8 cellular contexts compared by ENCODE assay signal in the genomic region with DNA sequence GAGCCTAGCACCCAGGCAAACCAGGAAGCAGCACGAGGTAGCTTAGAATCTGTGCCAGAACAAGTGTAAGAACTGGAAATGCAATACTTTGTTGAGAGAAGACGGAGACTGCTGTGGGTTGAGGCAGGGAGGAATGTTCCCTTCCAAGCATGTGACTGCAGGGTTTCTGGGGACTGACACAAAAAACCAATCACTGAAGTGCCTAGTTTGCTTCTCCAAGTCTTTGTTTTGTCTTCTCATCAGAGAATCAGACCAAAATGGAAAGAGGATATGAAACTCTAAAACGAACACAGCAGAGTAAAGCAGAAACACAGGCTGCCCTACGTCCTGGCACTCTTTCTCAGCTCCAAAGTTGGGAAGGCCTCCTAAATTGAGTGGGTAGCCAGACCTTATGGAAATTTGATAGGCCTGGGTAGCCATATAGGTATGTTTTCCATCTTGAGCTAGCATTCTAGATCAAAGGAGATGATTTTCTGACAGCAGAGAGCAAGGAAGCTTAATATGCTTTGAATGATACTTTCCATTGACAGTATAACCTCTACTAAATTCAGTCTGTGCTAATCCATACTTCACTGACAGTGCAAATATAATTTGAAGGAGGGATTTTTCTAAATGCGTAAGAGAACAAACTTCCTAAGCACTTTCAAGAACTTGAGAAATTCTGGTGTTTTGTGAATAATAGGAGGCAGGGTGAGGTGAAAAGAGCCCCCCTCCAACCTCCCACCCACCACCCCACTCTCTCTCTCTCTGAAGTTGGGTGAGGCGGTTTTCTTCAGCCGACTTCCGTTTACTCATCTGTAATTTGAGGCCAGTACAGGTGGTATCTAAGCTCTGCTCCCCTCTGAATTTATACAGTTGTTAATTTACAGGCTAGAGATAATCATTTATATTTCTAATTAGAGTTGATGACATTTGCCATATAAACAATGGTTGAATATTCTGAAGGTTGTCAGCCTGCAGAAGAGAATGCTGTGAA. TPM values are rescaled to one million over a fixed set of nuclear protein-coding genes. Genes with fewer than 3 reads are reported as not detected.
A peak's percentile ranks its signal among the peaks of the same experiment; 100 is the strongest.
DNase-seq lines count a peak whose midpoint lies in the region; ATAC-seq and TF ChIP-seq lines count a peak whose summit lies in the region.

No MANE protein-coding gene starts in this region.

- H3K14ac ChIP-seq in H9 (ENCODE audit: insufficient read depth, low read length), result no peak overlapping the region

- H2AK5ac ChIP-seq in H9 (ENCODE audit: insufficient read length, low read length), result no peak overlapping the region

- H3K9me3 ChIP-seq in neural progenitor cell (ENCODE audit: low read depth) (no peaks in the 10 kb centered on the region), H9 (ENCODE audit: control insufficient read depth, low read depth, low read length) (no peaks in the 10 kb centered on the region)

- CTCF ChIA-PET in activated B cell treated with CpG ODN at 0.5 μM for 24 hours (lab: Charles Lee), result interaction anchor here (0.7 to 6.4 kb wide), 5 partner anchors 10 to 126 kb away, joined by 3 to 34 read pairs (median 14); no protein-coding TSS in a partner anchor

- H2AFZ ChIP-seq in neural progenitor cell (replicated peaks) (no peak overlapping the region), H9 (ENCODE audit: low read length) (no peak overlapping the region)

- H3K36me3 ChIP-seq in neural progenitor cell, result no peaks in the 10 kb centered on the region

- H3K4me3 Mint-ChIP-seq in activated B cell treated with CpG ODN at 0.5 μM for 24 hours (peak overlapping the region; percentile 76), neural progenitor cell (no peak overlapping the region), H9 (no peak overlapping the region)

- no peak overlapping the region for H3K27ac ChIP-seq in neural progenitor cell
- no peak overlapping the region for H3K27ac ChIP-seq in H9 (ENCODE audit: insufficient read length, low read depth, low read length)

- no peak overlapping the region for H4K8ac ChIP-seq in H9 (replicated peaks; ENCODE audit: insufficient read length, low read depth, low read length)

- H3T11ph ChIP-seq in H9 (ENCODE audit: low read length), result no peak overlapping the region

- WGBS in H9 (ENCODE audit: extremely low coverage, insufficient read length, low lambda C conversion rate), result no CpG with 5 or more reads among the region's 8 CpGs

- H3K4ac ChIP-seq in H9 (ENCODE audit: low read depth, low read length), result no peak overlapping the region

- H3K79me1 ChIP-seq in H9 (ENCODE audit: insufficient read depth, low read depth, low read length, poor library complexity, severe bottlenecking), result no peaks in the 10 kb centered on the region

- H2BK120ac ChIP-seq in H9 (ENCODE audit: low read depth, low read length, poor library complexity, severe bottlenecking), result no peak overlapping the region

- POLR2A ChIA-PET in activated B cell treated with CpG ODN at 0.5 μM for 24 hours (lab: Charles Lee), result interaction anchor here (0.6 to 2.6 kb wide), 9 partner anchors 11 to 85 kb away, joined by 3 to 12 read pairs (median 5); no protein-coding TSS in a partner anchor

- H3K9me3 Mint-ChIP-seq in activated B cell treated with CpG ODN at 0.5 μM for 24 hours, result no peaks in the 10 kb centered on the region
- H3K9me3 Mint-ChIP-seq in neural progenitor cell, result no peaks in the 10 kb centered on the region
- no peaks in the 10 kb centered on the region for H3K9me3 Mint-ChIP-seq in H9

- H2BK5ac ChIP-seq in H9 (ENCODE audit: insufficient read length, low read length), result no peak overlapping the region

- H4K5ac ChIP-seq in H9 (ENCODE audit: insufficient read length, low read depth, low read length), result no peak overlapping the region

- no peak overlapping the region for H3K56ac ChIP-seq in H9 (ENCODE audit: insufficient read length, low read depth, low read length)

- no peaks in the 10 kb centered on the region for H3K23me2 ChIP-seq in H9 (ENCODE audit: insufficient read length, low read depth, low read length, poor library complexity, severe bottlenecking)

- H3K79me2 ChIP-seq in neural progenitor cell (ENCODE audit: low read depth) (no peaks in the 10 kb centered on the region), H9 (ENCODE audit: insufficient read depth, low read length) (no peaks in the 10 kb centered on the region)

- peaks cover 4% of the 10 kb centered on the region for H3K4me1 ChIP-seq in neural progenitor cell
- H3K4me1 ChIP-seq in H9 (ENCODE audit: insufficient read depth, low read length), result no peaks in the 10 kb centered on the region

- H3K27me3 ChIP-seq in neural progenitor cell (peaks cover 26% of the 10 kb centered on the region), H9 (ENCODE audit: insufficient read depth, low read length) (peaks cover 2% of the 10 kb centered on the region; the same call in 1 of the 2 replicates)

- TF ChIP-seq CTCF in activated B cell treated with CpG ODN at 0.5 μM for 24 hours (IDR thresholded peaks at IDR 0.05) (no peak), neural progenitor cell (IDR thresholded peaks at IDR 0.05) (no peak), H9 (conservative IDR thresholded peaks at IDR 0.05) (no peak)

- H3K4me2 ChIP-seq in neural progenitor cell, result no peak overlapping the region
- no peak overlapping the region for H3K4me2 ChIP-seq in H9 (ENCODE audit: insufficient read depth, insufficient read length, low read length)

- no peak overlapping the region for H3K4me3 ChIP-seq in neural progenitor cell

- no peak overlapping the region for H4K91ac ChIP-seq in H9 (ENCODE audit: insufficient read length, low read depth, low read length)

- H3K9ac ChIP-seq in neural progenitor cell (no peak overlapping the region), H9 (ENCODE audit: extremely low read depth, insufficient read length, low read length) (no peak overlapping the region)

- H2BK15ac ChIP-seq in H9 (ENCODE audit: low read depth, low read length), result no peak overlapping the region

- ATAC-seq in GM19324 (IDR thresholded peaks at IDR 0.05; ENCODE audit: low FRiP score, unreplicated experiment) (peak; percentile 70), HG03066 (IDR thresholded peaks at IDR 0.05; ENCODE audit: low read depth, unreplicated experiment) (peak; percentile 88), activated B cell treated with CpG ODN at 0.5 μM for 24 hours (ENCODE audit: low read depth) (peak; percentile 70), sciatic nerve (peak; percentile 68)

- H2BK20ac ChIP-seq in H9 (ENCODE audit: low read depth, low read length, poor library complexity, severe bottlenecking), result no peak overlapping the region

- no peaks in the 10 kb centered on the region for H4K20me1 ChIP-seq in neural progenitor cell (ENCODE audit: low read depth)
- no peaks in the 10 kb centered on the region for H4K20me1 ChIP-seq in H9 (ENCODE audit: control insufficient read depth, insufficient read depth, insufficient read length)

- H3K27ac Mint-ChIP-seq in activated B cell treated with CpG ODN at 0.5 μM for 24 hours (peak overlapping the region; percentile 98), neural progenitor cell (no peak overlapping the region), H9 (no peak overlapping the region)

- intact Hi-C loops in activated B cell treated with CpG ODN at 0.5 μM for 24 hours (cut with micrococcal nuclease) (loop anchor here (1.0 to 10.0 kb wide), 4 partner anchors 17 to 513 kb away; a partner anchor contains a TSS), sciatic nerve (cut with DNase I) (no loop called here)

- H3K18ac ChIP-seq in H9 (ENCODE audit: insufficient read length, low read depth, low read length), result no peak overlapping the region

- no peaks in the 10 kb centered on the region for H3F3A ChIP-seq in neural progenitor cell (ENCODE audit: low read depth)

- H3K36me3 Mint-ChIP-seq in activated B cell treated with CpG ODN at 0.5 μM for 24 hours (ENCODE audit: low read depth) (no peaks in the 10 kb centered on the region), neural progenitor cell (no peaks in the 10 kb centered on the region), H9 (ENCODE audit: insufficient read depth in 1 of 3, low read depth in 3 of 3) (no peaks in the 10 kb centered on the region)

- H2BK12ac ChIP-seq in H9 (ENCODE audit: insufficient read length, low read depth, low read length), result no peak overlapping the region

- no peaks in the 10 kb centered on the region for H3K27me3 Mint-ChIP-seq in activated B cell treated with CpG ODN at 0.5 μM for 24 hours
- H3K27me3 Mint-ChIP-seq in neural progenitor cell (ENCODE audit: insufficient read depth, low read depth), result peaks cover 15% of the 10 kb centered on the region
- peaks cover 24% of the 10 kb centered on the region for H3K27me3 Mint-ChIP-seq in H9 (ENCODE audit: low read depth)

- DNase-seq in activated B cell treated with CpG ODN at 0.5 μM for 24 hours (no peak), sciatic nerve (ENCODE audit: low spot score) (no peak), NCI-H226 (no peak), neural progenitor cell (ENCODE audit: low spot score) (no peak), H9 (no peak)
- no peak for DNase-seq in activated CD8-positive, alpha-beta memory T cell treated with anti-CD3 and anti-CD28 coated beads, Interleukin-2, amount 50 U/mL, for 48 hours

- H3K4me1 Mint-ChIP-seq in activated B cell treated with CpG ODN at 0.5 μM for 24 hours (peaks cover 97% of the 10 kb centered on the region), neural progenitor cell (peaks cover 5% of the 10 kb centered on the region), H9 (peaks cover 16 to 23% of the 10 kb centered on the region in 2 experiments)

- H3K23ac ChIP-seq in H9 (ENCODE audit: insufficient read length, low read depth, low read length), result no peak overlapping the region

RNA-seq across cellular contexts. Expression of a gene that starts 5.5 kb away (rescaled TPM):
- 3.2 TPM in 2 replicates for total RNA-seq in activated B cell treated with CpG ODN at 0.5 μM for 24 hours
- 6.7 TPM for total RNA-seq in sciatic nerve
- 0.32 and 0.40 TPM in 2 replicates for total RNA-seq in neural progenitor cell (ENCODE audit: low replicate concordance)
- total RNA-seq in H9 (2021), result 0.26 TPM in 2 replicates
